In the genomic region with DNA sequence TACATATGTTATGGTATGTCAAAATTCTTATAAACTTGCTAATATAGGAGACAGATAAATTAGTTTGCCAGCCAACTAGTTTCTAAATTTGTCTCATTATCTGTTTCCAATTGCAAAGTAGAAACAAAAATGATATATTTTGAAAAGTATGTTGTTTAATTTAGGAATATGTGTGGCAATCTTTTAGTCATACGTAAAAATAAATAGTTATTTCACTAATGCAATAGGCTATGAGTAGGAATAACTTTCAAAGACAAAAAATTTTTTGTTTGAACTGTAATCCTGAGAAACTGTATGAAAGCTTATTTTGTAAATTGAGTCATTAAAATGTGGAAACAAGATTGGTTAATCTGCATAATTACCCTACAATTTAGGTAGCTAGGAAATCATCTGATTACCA, we compare ENCODE assay signal across 25 cellular contexts.
"Had no signal": no experiment of that assay in that cellular context is flagged by ENCODE, and none has a peak within 500 bp of the region (broad histone marks: within the 10 kb centered on the region; RNA-seq: fewer than 3 reads in every experiment).

No MANE protein-coding gene starts in this region.

- H3K27me3 ChIP-seq: colonic mucosa, foreskin keratinocyte, gastroesophageal sphincter, heart left ventricle, hepatocyte, neutrophil, pancreas, right lobe of liver, tibial nerve, upper lobe of left lung, uterus had no signal

- H3K9me3 ChIP-seq: colonic mucosa, neutrophil, pancreas, right lobe of liver, thoracic aorta, upper lobe of left lung had no signal

- H3K36me3 ChIP-seq: colonic mucosa, gastroesophageal sphincter, heart left ventricle, neutrophil, pancreas, right lobe of liver, thoracic aorta, tibial nerve, upper lobe of left lung, uterus had no signal

- H3K4me3 ChIP-seq: colonic mucosa, gastroesophageal sphincter, heart left ventricle, hepatocyte, lung, pancreas, right lobe of liver, thoracic aorta, tibial nerve, upper lobe of left lung, uterus had no signal

- H3K4me1 ChIP-seq: colonic mucosa, foreskin keratinocyte, gastroesophageal sphincter, heart left ventricle, pancreas, right lobe of liver, tibial nerve, upper lobe of left lung, uterus had no signal

- H2AFZ ChIP-seq: hepatocyte had no signal

- DNase-seq: colonic mucosa; effector CD8-positive, alpha-beta T cell; endodermal cell; foreskin keratinocyte; heart left ventricle; kidney; naive B cell; pancreas; right lobe of liver; small intestine; stimulated activated CD4-positive, alpha-beta T cell treated with anti-CD3 and anti-CD28 coated beads, Interleukin-15, amount 100 ng/mL, for 24 hours; stimulated activated CD4-positive, alpha-beta T cell treated with anti-CD3 and anti-CD28 coated beads, Interleukin-2, amount 100 ng/mL, for 48 hours; stimulated activated naive B cell treated with anti-CD40 and anti-IgM and Interleukin-4, amounts not matched to agents 10 μg/mL and 1 μg/mL and 100 μg/mL, for 72 hours; upper lobe of left lung; uterus had no signal

- H3K79me2 ChIP-seq: hepatocyte had no signal

- H3K4me2 ChIP-seq: hepatocyte had no signal

- H3K27ac ChIP-seq: colonic mucosa, epithelial cell of prostate, foreskin keratinocyte, gastroesophageal sphincter, heart left ventricle, hepatocyte, neutrophil, pancreas, right lobe of liver, thoracic aorta, tibial nerve, upper lobe of left lung, uterus had no signal

- ATAC-seq: esophagus mucosa; foreskin keratinocyte; gastroesophageal sphincter; heart left ventricle; left lobe of liver; natural killer cell treated with Interleukin-12 subunit alpha and Interleukin-12 subunit beta and Interleukin-15 and Interleukin-18, amount 100 ng/mL, for 72 hours; pancreas; right lobe of liver; stimulated activated naive B cell treated with anti-CD40 and anti-IgM and Interleukin-4, amounts not matched to agents 10 μg/mL and 1 μg/mL and 100 μg/mL, for 72 hours had no signal
